In the genomic region with DNA sequence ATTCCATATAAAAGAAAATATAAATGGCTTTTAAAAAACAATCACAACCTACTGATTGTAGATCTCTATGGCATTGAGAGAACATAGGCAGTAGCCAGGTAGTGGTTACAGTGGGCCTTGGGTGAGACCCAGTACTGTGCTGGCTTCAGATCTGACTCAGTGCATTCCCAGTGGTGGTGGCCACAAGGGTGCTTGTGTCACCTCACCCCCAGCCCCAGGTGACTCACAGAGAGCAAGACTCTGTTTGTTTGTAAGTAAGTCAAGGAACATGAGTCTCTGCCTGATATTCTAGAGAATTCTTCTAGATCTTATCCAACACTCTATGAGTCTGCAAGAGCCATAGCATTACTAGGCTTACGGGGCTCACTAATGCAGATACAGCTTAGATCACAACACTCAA, we compare ENCODE assay signal across 30 cellular contexts.
A peak's percentile ranks its signal among the peaks of the same experiment; 100 is the strongest.
DNase-seq lines count a peak whose midpoint lies in the region; ATAC-seq and TF ChIP-seq lines count a peak whose summit lies in the region.
"Had no signal": no experiment of that assay in that cellular context is flagged by ENCODE, and none has a peak within 500 bp of the region (broad histone marks: within the 10 kb centered on the region; RNA-seq: fewer than 3 reads in every experiment).

No MANE protein-coding gene starts in this region.

- DNase-seq in activated CD8-positive, alpha-beta memory T cell treated with anti-CD3 and anti-CD28 coated beads, Interleukin-2, amount 10 ng/mL, durations not matched to agents 7 days and 5 days: peak; percentile 41
- DNase-seq in activated CD8-positive, alpha-beta memory T cell treated with anti-CD3 and anti-CD28 coated beads, Interleukin-2, amount 50 U/mL, for 48 hours: no peak
- peak; percentile 42 for DNase-seq in HT1080 (ENCODE audit: low read depth)
- DNase-seq in epithelial cell of esophagus (ENCODE audit: low read depth): peak; percentile 3
- peak; percentile 22 for DNase-seq in renal cortical epithelial cell (ENCODE audit: low read depth)
- no peak for DNase-seq in NCI-H1105 treated with DMSO at 0.1 percent for 48 hours (lab: John Stamatoyannopoulos, UW)
- no peak for DNase-seq in NCI-H1417 (lab: John Stamatoyannopoulos, UW)
- DNase-seq: activated CD8-positive, alpha-beta memory T cell treated with anti-CD3 and anti-CD28 coated beads for 24 hours; activated gamma-delta T cell treated with Interleukin-2 at 50 U/mL for 16 hours; activated T-cell treated with anti-CD3 and anti-CD28 coated beads, Interleukin-2, amount 50 U/mL, for 1 hour; AML-193; CD4-positive, CD25-positive, alpha-beta regulatory T cell; DMS79 treated with DMSO at 0.1 percent for 48 hours; foreskin melanocyte; GOT3; HFFc6; left colon; MM.1S; mucosa of descending colon; NCI-H2081; NCI-H2227 treated with DMSO at 0.1 percent for 48 hours; NCI-H526; occipital lobe; PC-9; stimulated activated naive CD8-positive, alpha-beta T cell treated with anti-CD3 and anti-CD28 coated beads, Interleukin-15, Interleukin-2, amounts not matched to agents 100 U/mL and 50 U/mL, for 24 hours had no signal

- H3K27ac Mint-ChIP-seq in activated CD8-positive, alpha-beta memory T cell treated with anti-CD3 and anti-CD28 coated beads, Interleukin-2, amount 10 ng/mL, durations not matched to agents 7 days and 5 days: no peak overlapping the region
- H3K27ac Mint-ChIP-seq: CD4-positive, CD25-positive, alpha-beta regulatory T cell; HFFc6; natural killer cell treated with Interleukin-12 subunit alpha and Interleukin-12 subunit beta and Interleukin-15 and Interleukin-18, amount 100 ng/mL, for 72 hours; T-helper 1 cell treated with Interleukin-12 subunit alpha and Interleukin-12 subunit beta and Interleukin-4 antibody, amounts not matched to agents 30 μg/mL and 1 μg/mL, for 36 hours had no signal

- H3K9me3 Mint-ChIP-seq in activated CD8-positive, alpha-beta memory T cell treated with anti-CD3 and anti-CD28 coated beads, Interleukin-2, amount 10 ng/mL, durations not matched to agents 7 days and 5 days (ENCODE audit: low read depth): no peaks in the 10 kb centered on the region

- no peak overlapping the region for H3K4me3 ChIP-seq in epithelial cell of esophagus (ENCODE audit: low read length)
- H3K4me3 ChIP-seq: esophagus muscularis mucosa, mucosa of descending colon, PC-9 had no signal

- ATAC-seq in activated CD8-positive, alpha-beta memory T cell treated with anti-CD3 and anti-CD28 coated beads, Interleukin-2, amount 10 ng/mL, durations not matched to agents 7 days and 5 days: no peak
- ATAC-seq: left colon; mucosa of descending colon; natural killer cell treated with Interleukin-12 subunit alpha and Interleukin-12 subunit beta and Interleukin-15 and Interleukin-18, amount 100 ng/mL, for 72 hours; Right ventricle myocardium inferior; SK-N-SH treated with all-trans-retinoic acid at 6 μM for 48 hours; stimulated activated naive CD8-positive, alpha-beta T cell treated with anti-CD3 and anti-CD28 coated beads, Interleukin-15, Interleukin-2, amounts not matched to agents 100 U/mL and 50 U/mL, for 24 hours had no signal

- CTCF ChIA-PET in activated CD8-positive, alpha-beta memory T cell treated with anti-CD3 and anti-CD28 coated beads, Interleukin-2, amount 10 ng/mL, durations not matched to agents 7 days and 5 days (lab: Charles Lee): no interaction called here

- no peaks in the 10 kb centered on the region for H3K4me1 Mint-ChIP-seq in activated CD8-positive, alpha-beta memory T cell treated with anti-CD3 and anti-CD28 coated beads, Interleukin-2, amount 10 ng/mL, durations not matched to agents 7 days and 5 days
- H3K4me1 Mint-ChIP-seq: CD4-positive, CD25-positive, alpha-beta regulatory T cell had no signal

- no peaks in the 10 kb centered on the region for H3K27me3 Mint-ChIP-seq in activated CD8-positive, alpha-beta memory T cell treated with anti-CD3 and anti-CD28 coated beads, Interleukin-2, amount 10 ng/mL, durations not matched to agents 7 days and 5 days
- H3K27me3 Mint-ChIP-seq: CD4-positive, CD25-positive, alpha-beta regulatory T cell had no signal

- no peaks in the 10 kb centered on the region for H3K36me3 Mint-ChIP-seq in activated CD8-positive, alpha-beta memory T cell treated with anti-CD3 and anti-CD28 coated beads, Interleukin-2, amount 10 ng/mL, durations not matched to agents 7 days and 5 days

- no peak for TF ChIP-seq CTCF in epithelial cell of esophagus (IDR thresholded peaks at IDR 0.05; ENCODE audit: insufficient read depth, low read depth, low read length, missing control alignments)

- H3K4me3 Mint-ChIP-seq in activated CD8-positive, alpha-beta memory T cell treated with anti-CD3 and anti-CD28 coated beads, Interleukin-2, amount 10 ng/mL, durations not matched to agents 7 days and 5 days: no peak overlapping the region
- H3K4me3 Mint-ChIP-seq: CD4-positive, CD25-positive, alpha-beta regulatory T cell; HFFc6; natural killer cell treated with Interleukin-12 subunit alpha and Interleukin-12 subunit beta and Interleukin-15 and Interleukin-18, amount 100 ng/mL, for 72 hours; T-helper 1 cell treated with Interleukin-12 subunit alpha and Interleukin-12 subunit beta and Interleukin-4 antibody, amounts not matched to agents 30 μg/mL and 1 μg/mL, for 36 hours had no signal

Comparison
In these comparisons a context has a peak if more than half of its experiments do, and no peak if none do; other contexts are left out.
1. DNase-seq: peak in activated CD8-positive, alpha-beta memory T cell treated with anti-CD3 and anti-CD28 coated beads, Interleukin-2, amount 10 ng/mL, durations not matched to agents 7 days and 5 days (single experiment), HT1080 (single experiment), epithelial cell of esophagus (single experiment) and renal cortical epithelial cell (single experiment); none in activated CD8-positive, alpha-beta memory T cell treated with anti-CD3 and anti-CD28 coated beads, Interleukin-2, amount 50 U/mL, for 48 hours (single experiment), NCI-H1105 treated with DMSO at 0.1 percent for 48 hours (single experiment) and NCI-H1417 (0 of 3).